Comparison of ENCODE assay signal across 1 cellular context in genomic region chr4:121666091-121666679, GRCh38.
TF ChIP-seq lines count a peak whose summit lies in the region.

No MANE protein-coding gene starts in this region.

TF ChIP-seq in WTC11, 78 proteins besides CTCF, POLR2A, EP300 and RAD21:
- TF ChIP-seq, protein P1, sequence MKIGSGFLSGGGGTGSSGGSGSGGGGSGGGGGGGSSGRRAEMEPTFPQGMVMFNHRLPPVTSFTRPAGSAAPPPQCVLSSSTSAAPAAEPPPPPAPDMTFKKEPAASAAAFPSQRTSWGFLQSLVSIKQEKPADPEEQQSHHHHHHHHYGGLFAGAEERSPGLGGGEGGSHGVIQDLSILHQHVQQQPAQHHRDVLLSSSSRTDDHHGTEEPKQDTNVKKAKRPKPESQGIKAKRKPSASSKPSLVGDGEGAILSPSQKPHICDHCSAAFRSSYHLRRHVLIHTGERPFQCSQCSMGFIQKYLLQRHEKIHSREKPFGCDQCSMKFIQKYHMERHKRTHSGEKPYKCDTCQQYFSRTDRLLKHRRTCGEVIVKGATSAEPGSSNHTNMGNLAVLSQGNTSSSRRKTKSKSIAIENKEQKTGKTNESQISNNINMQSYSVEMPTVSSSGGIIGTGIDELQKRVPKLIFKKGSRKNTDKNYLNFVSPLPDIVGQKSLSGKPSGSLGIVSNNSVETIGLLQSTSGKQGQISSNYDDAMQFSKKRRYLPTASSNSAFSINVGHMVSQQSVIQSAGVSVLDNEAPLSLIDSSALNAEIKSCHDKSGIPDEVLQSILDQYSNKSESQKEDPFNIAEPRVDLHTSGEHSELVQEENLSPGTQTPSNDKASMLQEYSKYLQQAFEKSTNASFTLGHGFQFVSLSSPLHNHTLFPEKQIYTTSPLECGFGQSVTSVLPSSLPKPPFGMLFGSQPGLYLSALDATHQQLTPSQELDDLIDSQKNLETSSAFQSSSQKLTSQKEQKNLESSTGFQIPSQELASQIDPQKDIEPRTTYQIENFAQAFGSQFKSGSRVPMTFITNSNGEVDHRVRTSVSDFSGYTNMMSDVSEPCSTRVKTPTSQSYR (CRISPR knock-in tag; IDR thresholded peaks at IDR 0.05) = no peak
- no peak for TF ChIP-seq E2F5 (CRISPR knock-in tag; IDR thresholded peaks at IDR 0.05)
- TF ChIP-seq SMAD3 (CRISPR knock-in tag; IDR thresholded peaks at IDR 0.05; ENCODE audit: borderline replicate concordance) = no peak
- TF ChIP-seq ZNF396 (CRISPR knock-in tag; IDR thresholded peaks at IDR 0.05; ENCODE audit: borderline replicate concordance) = no peak
- TF ChIP-seq FOXJ3 (CRISPR knock-in tag; IDR thresholded peaks at IDR 0.05; ENCODE audit: borderline replicate concordance) = no peak
